8 cellular contexts compared by ENCODE assay signal in the genomic region with DNA sequence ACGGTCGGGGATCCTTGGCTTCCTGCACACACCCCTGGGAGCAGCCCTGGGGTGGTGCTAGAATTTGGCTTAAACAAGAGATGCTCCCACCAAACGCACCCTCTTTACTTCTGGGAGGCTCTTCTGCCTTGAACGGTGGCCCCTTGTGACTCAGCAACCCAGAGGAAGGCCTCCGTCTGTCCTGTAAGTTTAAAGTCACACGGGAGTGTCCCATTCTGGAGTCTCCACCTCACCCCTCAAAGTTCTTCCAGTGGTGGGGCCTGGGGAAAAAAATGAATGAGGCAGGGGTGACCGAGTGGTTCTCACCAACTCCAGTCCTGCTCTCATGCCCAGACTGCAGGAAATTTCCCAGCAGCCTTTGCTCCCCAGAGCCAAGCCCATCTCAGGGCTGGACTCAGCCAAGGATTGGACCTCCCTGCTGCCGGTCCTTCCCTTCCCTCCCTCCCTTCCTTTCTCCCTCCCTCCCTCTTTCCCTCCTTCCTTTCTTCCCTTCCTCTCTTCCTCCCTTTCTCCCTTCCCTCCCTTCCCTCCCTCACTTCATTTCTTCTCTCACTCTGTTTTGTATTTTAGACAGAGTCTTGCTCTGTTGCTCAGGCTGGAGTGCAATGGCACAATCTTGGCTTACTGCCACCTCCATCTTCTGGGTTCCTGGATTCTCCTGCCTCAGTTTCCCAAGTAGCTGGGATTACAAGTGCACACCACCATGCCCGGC. TPM values are rescaled to one million over a fixed set of nuclear protein-coding genes. Genes with fewer than 3 reads are reported as not detected.
DNase-seq lines count a peak whose midpoint lies in the region; ATAC-seq, FAIRE-seq and TF ChIP-seq lines count a peak whose summit lies in the region.
"Had no signal": no experiment of that assay in that cellular context is flagged by ENCODE, and none has a peak within 500 bp of the region (broad histone marks: within the 10 kb centered on the region; RNA-seq: fewer than 3 reads in every experiment).

No MANE protein-coding gene starts in this region.

- peak overlapping the region; percentile 69 for H3K4me3 ChIP-seq in fibroblast of mammary gland (ENCODE audit: control insufficient read depth, low read depth, low read length)
- H3K4me3 ChIP-seq: pancreas had no signal

- ATAC-seq in HG02970 (IDR thresholded peaks at IDR 0.05; ENCODE audit: low FRiP score, unreplicated experiment), result no peak

- peak; percentile 81 for DNase-seq in Caki2 (ENCODE audit: low read depth)
- peak; percentile 52 for DNase-seq in M059J (ENCODE audit: low read depth)
- DNase-seq in fibroblast of mammary gland (ENCODE audit: low read depth), result peak; percentile 73
- DNase-seq in D721Med (ENCODE audit: insufficient read length, low spot score), result no peak
- DNase-seq in DMS153 treated with DMSO at 0.1 percent for 48 hours (lab: John Stamatoyannopoulos, UW; ENCODE audit: unreplicated experiment), result no peak
- DNase-seq: pancreas had no signal

- no peak for TF ChIP-seq CTCF in fibroblast of mammary gland (conservative IDR thresholded peaks at IDR 0.05; ENCODE audit: control insufficient read depth, insufficient read depth, low read depth, low read length)
- TF ChIP-seq CTCF in D721Med (IDR thresholded peaks at IDR 0.05; ENCODE audit: insufficient read depth, missing control alignments), result no peak

- in situ Hi-C loops in Caki2 (cut with HindIII; ENCODE audit: low pct_unique_long_range_greater_than_20kb, low sequenced_read_pairs), result no loop called here

- FAIRE-seq in D721Med (lab: Jason Lieb, UNC), result no peak
- FAIRE-seq: pancreas had no signal

RNA-seq across cellular contexts. Expression of a gene that starts 11.4 kb away (rescaled TPM):
- not detected in 2 replicates for total RNA-seq in Caki2 (2014; rRNA removed; shearing (Covaris generic); ENCODE audit: low replicate concordance)
- total RNA-seq in M059J (2014; rRNA removed; shearing (Covaris generic)), result 0.05 TPM in 1 of 2 replicates, not detected in the other
- total RNA-seq: chondrocyte had no signal

RNA-seq across cellular contexts. Expression of a gene that starts 23.7 kb away (rescaled TPM):
- not detected in 2 replicates for total RNA-seq in Caki2 (2014; rRNA removed; shearing (Covaris generic); ENCODE audit: low replicate concordance)
- not detected in 2 replicates for total RNA-seq in M059J (2014; rRNA removed; shearing (Covaris generic))
- total RNA-seq: chondrocyte had no signal

RNA-seq across cellular contexts. Expression of a gene that starts 38.1 kb away (rescaled TPM):
- 0.47 and 1.4 TPM in 2 replicates for total RNA-seq in Caki2 (2014; rRNA removed; shearing (Covaris generic); ENCODE audit: low replicate concordance)
- 0.25 TPM in 1 of 2 replicates, not detected in the other for total RNA-seq in M059J (2014; rRNA removed; shearing (Covaris generic))

RNA-seq across cellular contexts. Expression of a gene that starts 49.5 kb away (rescaled TPM):
- total RNA-seq in Caki2 (2014; rRNA removed; shearing (Covaris generic); ENCODE audit: low replicate concordance), result 9.7 and 18.6 TPM in 2 replicates
- total RNA-seq in M059J (2014; rRNA removed; shearing (Covaris generic)), result 1.1 and 2.8 TPM in 2 replicates
- total RNA-seq: chondrocyte had no signal

RNA-seq across cellular contexts. Expression of a gene that starts 54.8 kb away (rescaled TPM):
- 19.3 and 22.5 TPM in 2 replicates for total RNA-seq in Caki2 (2014; rRNA removed; shearing (Covaris generic); ENCODE audit: low replicate concordance)
- total RNA-seq in M059J (2014; rRNA removed; shearing (Covaris generic)), result 8.6 and 17.7 TPM in 2 replicates

Comparison
In these comparisons a context has a peak if more than half of its experiments do, and no peak if none do; other contexts are left out.
1. DNase-seq: peak in Caki2 (single experiment), M059J (single experiment) and fibroblast of mammary gland (single experiment); none in D721Med (single experiment) and DMS153 treated with DMSO at 0.1 percent for 48 hours (single experiment).